In the genomic region with DNA sequence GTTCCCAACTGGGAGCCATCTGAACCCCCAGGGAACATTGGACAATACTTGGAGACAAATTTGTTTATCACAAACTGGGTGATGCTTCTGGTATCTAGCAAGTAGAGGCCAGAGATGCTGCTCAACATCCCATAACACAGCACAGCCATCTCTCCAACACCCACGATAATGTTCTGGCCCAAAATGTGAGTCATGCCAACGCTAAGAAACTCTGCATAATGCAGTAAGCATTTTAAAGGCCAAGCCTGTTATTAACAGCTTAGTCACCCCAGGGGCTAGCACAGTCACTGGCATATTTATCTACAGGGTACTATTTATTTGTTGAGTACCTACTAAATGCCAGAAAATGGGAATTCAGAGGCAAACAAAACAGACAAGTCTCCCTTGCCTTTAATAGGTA, we compare ENCODE assay signal across 16 cellular contexts.
DNase-seq lines count a peak whose midpoint lies in the region; ATAC-seq and TF ChIP-seq lines count a peak whose summit lies in the region.
"Had no signal": no experiment of that assay in that cellular context is flagged by ENCODE, and none has a peak within 500 bp of the region (broad histone marks: within the 10 kb centered on the region; RNA-seq: fewer than 3 reads in every experiment).

No MANE protein-coding gene starts in this region.

- H3K4me3 ChIP-seq in AG10803 (ENCODE audit: low read length) = no peak overlapping the region
- no peak overlapping the region for H3K4me3 ChIP-seq in effector memory CD4-positive, alpha-beta T cell (ENCODE audit: insufficient read depth, low read depth, low read length, poor library complexity, severe bottlenecking)
- H3K4me3 ChIP-seq: testis had no signal

- H3K27ac ChIP-seq in effector memory CD4-positive, alpha-beta T cell (ENCODE audit: insufficient read depth, low read length, poor library complexity, severe bottlenecking) = no peak overlapping the region
- H3K27ac ChIP-seq: C4-2B, testis had no signal

- ATAC-seq in GM21786 (IDR thresholded peaks at IDR 0.05; ENCODE audit: unreplicated experiment) = no peak

- H3K27me3 ChIP-seq in effector memory CD4-positive, alpha-beta T cell (replicated peaks; ENCODE audit: control insufficient read depth, insufficient read depth, low read length, poor library complexity, severe bottlenecking) = no peaks in the 10 kb centered on the region
- H3K27me3 ChIP-seq: testis had no signal

- H3K9me3 ChIP-seq in effector memory CD4-positive, alpha-beta T cell (ENCODE audit: control insufficient read depth, low read length) = no peaks in the 10 kb centered on the region
- H3K9me3 ChIP-seq: testis had no signal

- no peak for TF ChIP-seq CTCF in AG10803 (conservative IDR thresholded peaks at IDR 0.05; ENCODE audit: low read length)

- no peaks in the 10 kb centered on the region for H3K4me1 ChIP-seq in effector memory CD4-positive, alpha-beta T cell (ENCODE audit: control insufficient read depth, insufficient read depth, low read length, poor library complexity, severe bottlenecking)
- H3K4me1 ChIP-seq: testis had no signal

- no peaks in the 10 kb centered on the region for H3K36me3 ChIP-seq in effector memory CD4-positive, alpha-beta T cell (ENCODE audit: control insufficient read depth, insufficient read depth, low read length)

- peak; percentile 72 for DNase-seq in AG10803 (ENCODE audit: low read depth)
- DNase-seq in LHCN-M2 (ENCODE audit: low read depth) = peak; percentile 77
- peak; percentile 22 for DNase-seq in cerebellar cortex (ENCODE audit: low spot score)
- DNase-seq in myocyte (ENCODE audit: low read depth) = peak; percentile 24
- DNase-seq in activated CD4-positive, alpha-beta T cell treated with anti-CD3 and anti-CD28 coated beads, Interleukin-2, amount 50 U/mL, for 48 hours = no peak
- no peak for DNase-seq in SIG-M5 (lab: John Stamatoyannopoulos, UW)
- DNase-seq in effector memory CD4-positive, alpha-beta T cell = no peak
- DNase-seq: activated T-cell treated with anti-CD3 and anti-CD28 coated beads, Interleukin-2, amount 50 U/mL, for 24 hours; KG1; left cardiac atrium; NCI-H187; stimulated activated CD4-positive, alpha-beta T cell treated with anti-CD3 and anti-CD28 coated beads, Interleukin-15, amount 100 ng/mL, for 24 hours; T-helper 2 cell; testis had no signal

Comparison
In these comparisons a context has a peak if more than half of its experiments do, and no peak if none do; other contexts are left out.
1. DNase-seq: peak in AG10803 (single experiment), LHCN-M2 (single experiment), cerebellar cortex (single experiment) and myocyte (single experiment); none in activated CD4-positive, alpha-beta T cell treated with anti-CD3 and anti-CD28 coated beads, Interleukin-2, amount 50 U/mL, for 48 hours (0 of 2), SIG-M5 (single experiment) and effector memory CD4-positive, alpha-beta T cell (0 of 3).